In the genomic region with DNA sequence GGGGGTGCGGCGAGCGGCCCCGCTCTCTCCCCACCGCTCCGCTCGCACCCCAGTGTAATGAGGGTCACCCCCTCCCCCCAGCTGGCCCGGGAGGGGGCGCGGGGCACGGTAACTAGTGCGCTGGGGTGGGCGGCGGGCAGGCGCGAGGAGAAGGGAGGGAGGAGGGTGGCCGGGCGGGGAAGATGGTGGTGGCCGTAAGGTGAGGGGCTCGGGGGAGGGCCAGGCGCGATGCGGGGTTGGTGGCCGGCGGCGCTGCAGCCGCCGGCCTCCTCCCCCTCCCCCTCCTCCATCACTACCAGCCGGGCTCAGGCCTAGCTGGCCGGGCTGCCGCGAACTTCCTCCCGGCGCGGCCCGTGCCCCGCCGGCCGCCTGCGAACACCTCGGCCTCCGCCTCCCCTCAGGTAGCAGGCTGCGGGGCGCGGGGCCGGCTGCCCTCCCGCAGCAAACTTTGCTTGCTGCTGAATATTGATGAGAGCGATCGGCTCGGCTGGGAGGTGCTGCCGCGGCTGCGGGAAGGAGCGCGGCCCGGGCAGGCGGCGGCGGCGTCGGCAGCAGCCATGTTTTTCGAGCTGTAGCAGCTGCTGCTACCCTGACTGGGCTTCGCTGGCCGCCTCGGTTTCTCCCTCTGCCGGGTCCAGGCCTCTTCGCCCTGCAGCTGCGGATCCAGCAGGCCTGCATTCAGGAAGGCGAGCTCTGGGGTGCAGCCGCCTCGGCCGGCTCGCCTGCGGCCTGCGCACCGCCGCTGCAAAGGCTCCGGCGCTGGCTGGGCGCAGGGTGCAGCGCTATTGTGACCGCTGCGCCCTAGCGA, we compare ENCODE assay signal across 1 cellular context.
A peak's percentile ranks its signal among the peaks of the same experiment; 100 is the strongest.
TF ChIP-seq lines count a peak whose summit lies in the region.

No MANE protein-coding gene starts in this region.

TF ChIP-seq in K562, 482 proteins besides CTCF, POLR2A, EP300 and RAD21 (continued from another document and continues in another):
- TF ChIP-seq TEAD1 (CRISPR knock-in tag; IDR thresholded peaks at IDR 0.05): no peak
- TF ChIP-seq ATF7 (IDR thresholded peaks at IDR 0.05): no peak
- TF ChIP-seq SIX5 (IDR thresholded peaks at IDR 0.05; ENCODE audit: borderline replicate concordance in 1 of 2, insufficient read depth in 1 of 2, low read depth in 1 of 2, low read length in 2 of 2): no peak
- TF ChIP-seq HIVEP1 (CRISPR knock-in tag; IDR thresholded peaks at IDR 0.05): no peak
- TF ChIP-seq, protein P1, sequence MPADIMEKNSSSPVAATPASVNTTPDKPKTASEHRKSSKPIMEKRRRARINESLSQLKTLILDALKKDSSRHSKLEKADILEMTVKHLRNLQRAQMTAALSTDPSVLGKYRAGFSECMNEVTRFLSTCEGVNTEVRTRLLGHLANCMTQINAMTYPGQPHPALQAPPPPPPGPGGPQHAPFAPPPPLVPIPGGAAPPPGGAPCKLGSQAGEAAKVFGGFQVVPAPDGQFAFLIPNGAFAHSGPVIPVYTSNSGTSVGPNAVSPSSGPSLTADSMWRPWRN (IDR thresholded peaks at IDR 0.05; ENCODE audit: low read depth): no peak
- peak; percentile 26 for TF ChIP-seq PHF20 (IDR thresholded peaks at IDR 0.05; ENCODE audit: partially characterized antibody)
- TF ChIP-seq KLF16 (IDR thresholded peaks at IDR 0.05): no peak
- no peak for TF ChIP-seq CEBPB (tag; IDR thresholded peaks at IDR 0.05)
- no peak for TF ChIP-seq FOXJ2 (tag; IDR thresholded peaks at IDR 0.05)
- TF ChIP-seq CREBBP (IDR thresholded peaks at IDR 0.05; ENCODE audit: low read depth, low read length): no peak
- TF ChIP-seq FOXK1 (CRISPR knock-in tag; IDR thresholded peaks at IDR 0.05; ENCODE audit: borderline replicate concordance): no peak
- TF ChIP-seq ZKSCAN8 (CRISPR knock-in tag; IDR thresholded peaks at IDR 0.05): no peak
- TF ChIP-seq, protein P2, sequence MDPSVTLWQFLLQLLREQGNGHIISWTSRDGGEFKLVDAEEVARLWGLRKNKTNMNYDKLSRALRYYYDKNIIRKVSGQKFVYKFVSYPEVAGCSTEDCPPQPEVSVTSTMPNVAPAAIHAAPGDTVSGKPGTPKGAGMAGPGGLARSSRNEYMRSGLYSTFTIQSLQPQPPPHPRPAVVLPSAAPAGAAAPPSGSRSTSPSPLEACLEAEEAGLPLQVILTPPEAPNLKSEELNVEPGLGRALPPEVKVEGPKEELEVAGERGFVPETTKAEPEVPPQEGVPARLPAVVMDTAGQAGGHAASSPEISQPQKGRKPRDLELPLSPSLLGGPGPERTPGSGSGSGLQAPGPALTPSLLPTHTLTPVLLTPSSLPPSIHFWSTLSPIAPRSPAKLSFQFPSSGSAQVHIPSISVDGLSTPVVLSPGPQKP (CRISPR knock-in tag; IDR thresholded peaks at IDR 0.05): no peak
- TF ChIP-seq ZNF639 (CRISPR knock-in tag; conservative IDR thresholded peaks at IDR 0.05 in 1 of 2, IDR thresholded peaks at IDR 0.05 in 1 of 2): no peak
- no peak for TF ChIP-seq ATF4 (CRISPR knock-in tag; IDR thresholded peaks at IDR 0.05)
- TF ChIP-seq ZNF282 (CRISPR knock-in tag; IDR thresholded peaks at IDR 0.05): no peak
- TF ChIP-seq, protein P3, sequence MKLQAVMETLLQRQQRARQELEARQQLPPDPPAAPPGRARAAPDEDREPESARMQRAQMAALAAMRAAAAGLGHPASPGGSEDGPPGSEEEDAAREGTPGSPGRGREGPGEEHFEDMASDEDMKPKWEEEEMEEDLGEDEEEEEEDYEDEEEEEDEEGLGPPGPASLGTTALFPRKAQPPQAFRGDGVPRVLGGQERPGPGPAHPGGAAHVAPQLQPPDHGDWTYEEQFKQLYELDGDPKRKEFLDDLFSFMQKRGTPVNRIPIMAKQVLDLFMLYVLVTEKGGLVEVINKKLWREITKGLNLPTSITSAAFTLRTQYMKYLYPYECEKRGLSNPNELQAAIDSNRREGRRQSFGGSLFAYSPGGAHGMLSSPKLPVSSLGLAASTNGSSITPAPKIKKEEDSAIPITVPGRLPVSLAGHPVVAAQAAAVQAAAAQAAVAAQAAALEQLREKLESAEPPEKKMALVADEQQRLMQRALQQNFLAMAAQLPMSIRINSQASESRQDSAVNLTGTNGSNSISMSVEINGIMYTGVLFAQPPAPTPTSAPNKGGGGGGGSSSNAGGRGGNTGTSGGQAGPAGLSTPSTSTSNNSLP (IDR thresholded peaks at IDR 0.05; ENCODE audit: borderline replicate concordance, low read depth, low read length): no peak
- no peak for TF ChIP-seq NFYB (IDR thresholded peaks at IDR 0.05; ENCODE audit: extremely low read depth, insufficient read length)
- no peak for TF ChIP-seq RBM34 (IDR thresholded peaks at IDR 0.05; ENCODE audit: borderline replicate concordance, insufficient read depth, low read length)
- TF ChIP-seq BRD4 (IDR thresholded peaks at IDR 0.05): peak; percentile 89
- no peak for TF ChIP-seq ZNF23 (CRISPR knock-in tag; IDR thresholded peaks at IDR 0.05)
- no peak for TF ChIP-seq PHB (CRISPR knock-in tag; IDR thresholded peaks at IDR 0.05)
- TF ChIP-seq BMI1 (IDR thresholded peaks at IDR 0.05; ENCODE audit: low read length): no peak
- TF ChIP-seq ZNF12 (CRISPR knock-in tag; IDR thresholded peaks at IDR 0.05): 0 out of 2 replicates have a peak, but pooled peaks have one; percentile 18
- TF ChIP-seq NCOA1 (IDR thresholded peaks at IDR 0.05; ENCODE audit: low read depth): no peak
- TF ChIP-seq, protein P4, sequence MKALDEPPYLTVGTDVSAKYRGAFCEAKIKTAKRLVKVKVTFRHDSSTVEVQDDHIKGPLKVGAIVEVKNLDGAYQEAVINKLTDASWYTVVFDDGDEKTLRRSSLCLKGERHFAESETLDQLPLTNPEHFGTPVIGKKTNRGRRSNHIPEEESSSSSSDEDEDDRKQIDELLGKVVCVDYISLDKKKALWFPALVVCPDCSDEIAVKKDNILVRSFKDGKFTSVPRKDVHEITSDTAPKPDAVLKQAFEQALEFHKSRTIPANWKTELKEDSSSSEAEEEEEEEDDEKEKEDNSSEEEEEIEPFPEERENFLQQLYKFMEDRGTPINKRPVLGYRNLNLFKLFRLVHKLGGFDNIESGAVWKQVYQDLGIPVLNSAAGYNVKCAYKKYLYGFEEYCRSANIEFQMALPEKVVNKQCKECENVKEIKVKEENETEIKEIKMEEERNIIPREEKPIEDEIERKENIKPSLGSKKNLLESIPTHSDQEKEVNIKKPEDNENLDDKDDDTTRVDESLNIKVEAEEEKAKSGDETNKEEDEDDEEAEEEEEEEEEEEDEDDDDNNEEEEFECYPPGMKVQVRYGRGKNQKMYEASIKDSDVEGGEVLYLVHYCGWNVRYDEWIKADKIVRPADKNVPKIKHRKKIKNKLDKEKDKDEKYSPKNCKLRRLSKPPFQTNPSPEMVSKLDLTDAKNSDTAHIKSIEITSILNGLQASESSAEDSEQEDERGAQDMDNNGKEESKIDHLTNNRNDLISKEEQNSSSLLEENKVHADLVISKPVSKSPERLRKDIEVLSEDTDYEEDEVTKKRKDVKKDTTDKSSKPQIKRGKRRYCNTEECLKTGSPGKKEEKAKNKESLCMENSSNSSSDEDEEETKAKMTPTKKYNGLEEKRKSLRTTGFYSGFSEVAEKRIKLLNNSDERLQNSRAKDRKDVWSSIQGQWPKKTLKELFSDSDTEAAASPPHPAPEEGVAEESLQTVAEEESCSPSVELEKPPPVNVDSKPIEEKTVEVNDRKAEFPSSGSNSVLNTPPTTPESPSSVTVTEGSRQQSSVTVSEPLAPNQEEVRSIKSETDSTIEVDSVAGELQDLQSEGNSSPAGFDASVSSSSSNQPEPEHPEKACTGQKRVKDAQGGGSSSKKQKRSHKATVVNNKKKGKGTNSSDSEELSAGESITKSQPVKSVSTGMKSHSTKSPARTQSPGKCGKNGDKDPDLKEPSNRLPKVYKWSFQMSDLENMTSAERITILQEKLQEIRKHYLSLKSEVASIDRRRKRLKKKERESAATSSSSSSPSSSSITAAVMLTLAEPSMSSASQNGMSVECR (CRISPR knock-in tag; IDR thresholded peaks at IDR 0.05): peak; percentile 13; the same call in 1 of the 2 replicates
- TF ChIP-seq PML (IDR thresholded peaks at IDR 0.05; ENCODE audit: low read length): 0 out of 2 replicates have a peak, but pooled peaks have one; percentile 23
- no peak for TF ChIP-seq ZNF324 (CRISPR knock-in tag; IDR thresholded peaks at IDR 0.05)
- peak; percentile 41 for TF ChIP-seq TBP (optimal IDR thresholded peaks at IDR 0.05; ENCODE audit: low read depth, low read length)
- no peak for TF ChIP-seq ZNF436 (CRISPR knock-in tag; IDR thresholded peaks at IDR 0.05)
- no peak; the same call in 1 of the 2 replicates for TF ChIP-seq CREM (IDR thresholded peaks at IDR 0.05; ENCODE audit: low read depth)
- no peak for TF ChIP-seq LARP7 (IDR thresholded peaks at IDR 0.05)
- no peak for TF ChIP-seq ZKSCAN1 (IDR thresholded peaks at IDR 0.05; ENCODE audit: low read depth, low read length)
- no peak for TF ChIP-seq ZNF354B (CRISPR knock-in tag; IDR thresholded peaks at IDR 0.05)
- peak; percentile 98 for TF ChIP-seq ZFX (CRISPR knock-in tag; IDR thresholded peaks at IDR 0.05)
- TF ChIP-seq, protein P5, sequence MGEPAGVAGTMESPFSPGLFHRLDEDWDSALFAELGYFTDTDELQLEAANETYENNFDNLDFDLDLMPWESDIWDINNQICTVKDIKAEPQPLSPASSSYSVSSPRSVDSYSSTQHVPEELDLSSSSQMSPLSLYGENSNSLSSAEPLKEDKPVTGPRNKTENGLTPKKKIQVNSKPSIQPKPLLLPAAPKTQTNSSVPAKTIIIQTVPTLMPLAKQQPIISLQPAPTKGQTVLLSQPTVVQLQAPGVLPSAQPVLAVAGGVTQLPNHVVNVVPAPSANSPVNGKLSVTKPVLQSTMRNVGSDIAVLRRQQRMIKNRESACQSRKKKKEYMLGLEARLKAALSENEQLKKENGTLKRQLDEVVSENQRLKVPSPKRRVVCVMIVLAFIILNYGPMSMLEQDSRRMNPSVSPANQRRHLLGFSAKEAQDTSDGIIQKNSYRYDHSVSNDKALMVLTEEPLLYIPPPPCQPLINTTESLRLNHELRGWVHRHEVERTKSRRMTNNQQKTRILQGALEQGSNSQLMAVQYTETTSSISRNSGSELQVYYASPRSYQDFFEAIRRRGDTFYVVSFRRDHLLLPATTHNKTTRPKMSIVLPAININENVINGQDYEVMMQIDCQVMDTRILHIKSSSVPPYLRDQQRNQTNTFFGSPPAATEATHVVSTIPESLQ (CRISPR knock-in tag; IDR thresholded peaks at IDR 0.05): no peak
- TF ChIP-seq, protein P6, sequence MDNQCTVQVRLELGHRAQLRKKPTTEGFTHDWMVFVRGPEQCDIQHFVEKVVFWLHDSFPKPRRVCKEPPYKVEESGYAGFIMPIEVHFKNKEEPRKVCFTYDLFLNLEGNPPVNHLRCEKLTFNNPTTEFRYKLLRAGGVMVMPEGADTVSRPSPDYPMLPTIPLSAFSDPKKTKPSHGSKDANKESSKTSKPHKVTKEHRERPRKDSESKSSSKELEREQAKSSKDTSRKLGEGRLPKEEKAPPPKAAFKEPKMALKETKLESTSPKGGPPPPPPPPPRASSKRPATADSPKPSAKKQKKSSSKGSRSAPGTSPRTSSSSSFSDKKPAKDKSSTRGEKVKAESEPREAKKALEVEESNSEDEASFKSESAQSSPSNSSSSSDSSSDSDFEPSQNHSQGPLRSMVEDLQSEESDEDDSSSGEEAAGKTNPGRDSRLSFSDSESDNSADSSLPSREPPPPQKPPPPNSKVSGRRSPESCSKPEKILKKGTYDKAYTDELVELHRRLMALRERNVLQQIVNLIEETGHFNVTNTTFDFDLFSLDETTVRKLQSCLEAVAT (IDR thresholded peaks at IDR 0.05): 0 out of 4 replicates have a peak, but pooled peaks of 1 of the 2 experiments have one; percentile 22
- no peak for TF ChIP-seq PREB (CRISPR knock-in tag; IDR thresholded peaks at IDR 0.05)
- TF ChIP-seq ZC3H11A (IDR thresholded peaks at IDR 0.05; ENCODE audit: low read depth, low read length): no peak
- TF ChIP-seq CHD2 (IDR thresholded peaks at IDR 0.05; ENCODE audit: low read depth, low read length): no peak
- no peak for TF ChIP-seq NCOA4 (IDR thresholded peaks at IDR 0.05; ENCODE audit: partially characterized antibody)
- peak; percentile 42; the same call in 1 of the 2 replicates for TF ChIP-seq SPI1 (IDR thresholded peaks at IDR 0.05; ENCODE audit: borderline replicate concordance, low read depth, low read length)
- no peak for TF ChIP-seq ZBTB12 (CRISPR knock-in tag; IDR thresholded peaks at IDR 0.05)
- TF ChIP-seq HLTF (IDR thresholded peaks at IDR 0.05): no peak
- TF ChIP-seq SRSF7 (optimal IDR thresholded peaks at IDR 0.05; ENCODE audit: low read depth, low read length): no peak
- no peak for TF ChIP-seq NFE2 (IDR thresholded peaks at IDR 0.05; ENCODE audit: low read depth)
